In genomic region chr6:136378888-136379287, GRCh38 we compare ENCODE assay signal across 2 cellular contexts.
TF ChIP-seq lines count a peak whose summit lies in the region.

No MANE protein-coding gene starts in this region.

TF ChIP-seq in Ishikawa, 13 proteins besides CTCF, POLR2A, EP300 and RAD21 (continued from another document):
- TF ChIP-seq REST (IDR thresholded peaks at IDR 0.05; ENCODE audit: low read depth) (no peak), USF1 (IDR thresholded peaks at IDR 0.05) (no peak), FOXM1 (IDR thresholded peaks at IDR 0.05; ENCODE audit: borderline replicate concordance, low read depth) (no peak)

TF ChIP-seq in GM12878, 131 proteins besides CTCF, POLR2A, EP300 and RAD21 (continued from another document):
- no peak for TF ChIP-seq NRF1 (conservative IDR thresholded peaks at IDR 0.05; ENCODE audit: low read depth, low read length)
- TF ChIP-seq SUPT20H (IDR thresholded peaks at IDR 0.05; ENCODE audit: borderline replicate concordance, control insufficient read depth, low read depth, low read length) = no peak
- no peak for TF ChIP-seq NR2C2 (IDR thresholded peaks at IDR 0.05; ENCODE audit: borderline replicate concordance, control insufficient read depth, insufficient read length, low read depth)
- no peak for TF ChIP-seq POU2F2 (IDR thresholded peaks at IDR 0.05; ENCODE audit: borderline replicate concordance, low read depth, low read length)
- TF ChIP-seq STAT1 (conservative IDR thresholded peaks at IDR 0.05) = no peak
- TF ChIP-seq ZNF274 (IDR thresholded peaks at IDR 0.05; ENCODE audit: insufficient read depth, insufficient read length) = no peak
- no peak for TF ChIP-seq EZH2 (IDR thresholded peaks at IDR 0.05; ENCODE audit: borderline replicate concordance, control insufficient read depth, low read depth, low read length)
